16 cellular contexts compared by ENCODE assay signal in genomic region chr1:227544677-227545076, GRCh38. TPM values are rescaled to one million over a fixed set of nuclear protein-coding genes. Genes with fewer than 3 reads are reported as not detected.
DNase-seq lines count a peak whose midpoint lies in the region; ATAC-seq, FAIRE-seq and TF ChIP-seq lines count a peak whose summit lies in the region.
"Had no signal": no experiment of that assay in that cellular context is flagged by ENCODE, and none has a peak within 500 bp of the region (broad histone marks: within the 10 kb centered on the region; RNA-seq: fewer than 3 reads in every experiment).

No MANE protein-coding gene starts in this region.

- H3K36me3 ChIP-seq in kidney (ENCODE audit: control insufficient read depth in 1 of 2, insufficient read depth in 2 of 2, low read length in 2 of 2) (no peaks in the 10 kb centered on the region), neuronal stem cell (replicated peaks in 1 of 2; ENCODE audit: control insufficient read depth in 2 of 2, insufficient read depth in 2 of 2, low read length in 2 of 2) (no peaks in the 10 kb centered on the region), heart left ventricle (no peaks in the 10 kb centered on the region)
- H3K36me3 ChIP-seq: HAP-1 had no signal

- no peak for TF ChIP-seq POLR2A in heart left ventricle (IDR thresholded peaks at IDR 0.05)

- no peak for ATAC-seq in heart left ventricle
- no peak for ATAC-seq in omental fat pad (ENCODE audit: low FRiP score)
- ATAC-seq: GM23338 had no signal

- H3K4me3 ChIP-seq in kidney (ENCODE audit: low read length in 2 of 2) (no peak overlapping the region), neuronal stem cell (ENCODE audit: low read length in 2 of 2) (no peak overlapping the region), heart left ventricle (no peak overlapping the region)
- H3K4me3 ChIP-seq: GM23338, HAP-1 had no signal

- H2BK120ac ChIP-seq in neuronal stem cell (ENCODE audit: low read depth, low read length) (no peak overlapping the region), H9 (ENCODE audit: low read depth, low read length, poor library complexity, severe bottlenecking) (no peak overlapping the region)

- H2BK15ac ChIP-seq in neuronal stem cell (ENCODE audit: low read length) (no peak overlapping the region), H9 (ENCODE audit: low read depth, low read length) (no peak overlapping the region)

- no peak overlapping the region for H3T11ph ChIP-seq in H9 (ENCODE audit: low read length)

- no peak overlapping the region for H3K56ac ChIP-seq in H9 (ENCODE audit: insufficient read length, low read depth, low read length)

- DNase-seq in activated CD8-positive, alpha-beta memory T cell treated with anti-CD3 and anti-CD28 coated beads for 24 hours: peak; percentile 52
- no peak for DNase-seq in activated CD8-positive, alpha-beta memory T cell treated with anti-CD3 and anti-CD28 coated beads, Interleukin-2, amount 50 U/mL, for 4 hours
- peak; percentile 46 for DNase-seq in kidney
- DNase-seq in neuronal stem cell (ENCODE audit: low spot score): no peak
- no peak for DNase-seq in H9
- no peak for DNase-seq in heart left ventricle
- no peak for DNase-seq in omental fat pad (ENCODE audit: low spot score)
- DNase-seq: Caco-2, DND-41, GDM1 had no signal

- H3K23ac ChIP-seq in neuronal stem cell (ENCODE audit: low read depth, low read length, poor library complexity) (no peak overlapping the region), H9 (ENCODE audit: insufficient read length, low read depth, low read length) (no peak overlapping the region)

- H3K4ac ChIP-seq in neuronal stem cell (ENCODE audit: low read length) (no peak overlapping the region), H9 (ENCODE audit: low read depth, low read length) (no peak overlapping the region)

- H2AFZ ChIP-seq in neuronal stem cell (ENCODE audit: low read length): no peak overlapping the region
- H2AFZ ChIP-seq in H9 (ENCODE audit: low read length): no peak overlapping the region
- H2AFZ ChIP-seq: GM23338 had no signal

- no peak overlapping the region for H3K18ac ChIP-seq in neuronal stem cell (ENCODE audit: low read length)
- no peak overlapping the region for H3K18ac ChIP-seq in H9 (ENCODE audit: insufficient read length, low read depth, low read length)

- no peak overlapping the region for H2BK12ac ChIP-seq in neuronal stem cell (ENCODE audit: low read length)
- H2BK12ac ChIP-seq in H9 (ENCODE audit: insufficient read length, low read depth, low read length): no peak overlapping the region

- H3K9me3 ChIP-seq in kidney (ENCODE audit: control insufficient read depth in 1 of 2, low read length in 2 of 2): no peaks in the 10 kb centered on the region
- peaks cover 0 to 4% of the 10 kb centered on the region in 2 donors for H3K9me3 ChIP-seq in neuronal stem cell (replicated peaks in 1 of 2; ENCODE audit: control insufficient read depth in 2 of 2, insufficient read depth in 1 of 2, low read depth in 1 of 2, low read length in 2 of 2)
- H3K9me3 ChIP-seq in H9 (ENCODE audit: control insufficient read depth, low read depth, low read length): no peaks in the 10 kb centered on the region
- H3K9me3 ChIP-seq in heart left ventricle: no peaks in the 10 kb centered on the region
- H3K9me3 ChIP-seq: Caco-2, HAP-1 had no signal

- H4K8ac ChIP-seq in neuronal stem cell (ENCODE audit: low read depth, low read length) (no peak overlapping the region), H9 (replicated peaks; ENCODE audit: insufficient read length, low read depth, low read length) (no peak overlapping the region)

- H3K9ac ChIP-seq in kidney (ENCODE audit: low read length in 2 of 2): no peak overlapping the region
- H3K9ac ChIP-seq in neuronal stem cell (ENCODE audit: low read depth, low read length, poor library complexity): no peak overlapping the region
- H3K9ac ChIP-seq in H9 (ENCODE audit: extremely low read depth, insufficient read length, low read length): no peak overlapping the region

- no peaks in the 10 kb centered on the region for H3K36me3 Mint-ChIP-seq in H9 (ENCODE audit: insufficient read depth in 1 of 3, low read depth in 3 of 3)
- H3K36me3 Mint-ChIP-seq: CD14-positive monocyte; CD8-positive, alpha-beta memory T cell had no signal

- H3K4me1 ChIP-seq in kidney (ENCODE audit: control insufficient read depth in 1 of 2, insufficient read depth in 1 of 2, low read depth in 1 of 2, low read length in 2 of 2) (peaks cover 0 to 13% of the 10 kb centered on the region in 2 donors), neuronal stem cell (ENCODE audit: control insufficient read depth in 2 of 2, insufficient read depth in 1 of 2, low read depth in 1 of 2, low read length in 2 of 2) (peaks cover 0 to 2% of the 10 kb centered on the region in 2 donors), H9 (ENCODE audit: insufficient read depth, low read length) (no peaks in the 10 kb centered on the region), heart left ventricle (peaks cover 0 to 17% (median 11%) of the 10 kb centered on the region in 12 donors)
- H3K4me1 ChIP-seq: Caco-2, HAP-1 had no signal

- no peak overlapping the region for H2BK20ac ChIP-seq in H9 (ENCODE audit: low read depth, low read length, poor library complexity, severe bottlenecking)

- peaks cover 18% of the 10 kb centered on the region for H3K27me3 Mint-ChIP-seq in H9 (ENCODE audit: low read depth)

- H3K23me2 ChIP-seq in H9 (ENCODE audit: insufficient read length, low read depth, low read length, poor library complexity, severe bottlenecking): peaks cover 16% of the 10 kb centered on the region

- H3K79me1 ChIP-seq in neuronal stem cell (ENCODE audit: low read depth, low read length) (peaks cover 3% of the 10 kb centered on the region), H9 (ENCODE audit: insufficient read depth, low read depth, low read length, poor library complexity, severe bottlenecking) (no peaks in the 10 kb centered on the region)

- FAIRE-seq in kidney (lab: Jason Lieb, UNC): no peak

- intact Hi-C loops in kidney (cut with DNase I): no loop called here
- intact Hi-C loops in heart left ventricle (cut with DNase I): loop anchor here in 4 of 10 donors (5.0 to 10.0 kb wide), 5 partner anchors 60 to 403 kb away; partner anchors contain the start of gene WNT9A (in 1 of the 4)

- H4K91ac ChIP-seq in neuronal stem cell (ENCODE audit: low read depth, low read length, poor library complexity) (no peak overlapping the region), H9 (ENCODE audit: insufficient read length, low read depth, low read length) (no peak overlapping the region)

- H3K4me3 Mint-ChIP-seq in H9: no peak overlapping the region
- H3K4me3 Mint-ChIP-seq: CD14-positive monocyte, GM23338, IgD-negative memory B cell had no signal

- H4K20me1 ChIP-seq in H9 (ENCODE audit: control insufficient read depth, insufficient read depth, insufficient read length): no peaks in the 10 kb centered on the region

- H2AK5ac ChIP-seq in neuronal stem cell (ENCODE audit: low read depth, low read length) (peak overlapping the region; percentile 74), H9 (ENCODE audit: insufficient read length, low read length) (no peak overlapping the region)

- peaks cover under 1 to 5% of the 10 kb centered on the region in 2 experiments; a peak in 4 of 5 replicates for H3K9me3 Mint-ChIP-seq in H9
- H3K9me3 Mint-ChIP-seq: CD14-positive monocyte; CD8-positive, alpha-beta memory T cell had no signal

- WGBS in neuronal stem cell (ENCODE audit: extremely low coverage in 2 of 2, insufficient read length in 2 of 2, insufficient replicate concordance in 1 of 2), 2 donors: no CpG with 5 or more reads among the region's 2 CpGs
- no CpG with 5 or more reads among the region's 2 CpGs for WGBS in H9 (ENCODE audit: extremely low coverage, insufficient read length, low lambda C conversion rate)
- WGBS in heart left ventricle, 4 donors: 76 to 100% (median 90%) methylated on average over 1 to 2 of the region's 2 CpGs

- no peak overlapping the region for H3K27ac ChIP-seq in kidney (ENCODE audit: low read depth in 2 of 2, low read length in 2 of 2)
- no peak overlapping the region for H3K27ac ChIP-seq in neuronal stem cell (replicated peaks; ENCODE audit: low read length)
- H3K27ac ChIP-seq in H9 (ENCODE audit: insufficient read length, low read depth, low read length): no peak overlapping the region
- H3K27ac ChIP-seq in heart left ventricle: no peak overlapping the region
- H3K27ac ChIP-seq: 22Rv1 had no signal

- H3K27me3 ChIP-seq in neuronal stem cell (ENCODE audit: control insufficient read depth in 3 of 3, insufficient read depth in 3 of 3, low read depth in 1 of 3, low read length in 3 of 3) (peaks cover 0 to 2% (median 0%) of the 10 kb centered on the region in 3 experiments), H9 (ENCODE audit: insufficient read depth, low read length) (peaks cover 3% of the 10 kb centered on the region; the same call in 1 of the 2 replicates), heart left ventricle (no peaks in the 10 kb centered on the region)

- TF ChIP-seq CTCF in kidney (IDR thresholded peaks at IDR 0.05; ENCODE audit: borderline replicate concordance, extremely low read depth, insufficient read depth) (no peak), H9 (conservative IDR thresholded peaks at IDR 0.05) (no peak), heart left ventricle (IDR thresholded peaks at IDR 0.05) (no peak), omental fat pad (IDR thresholded peaks at IDR 0.05) (no peak)

- H3K4me2 ChIP-seq in neuronal stem cell (ENCODE audit: insufficient read depth, low read length, poor library complexity, severe bottlenecking) (no peak overlapping the region), H9 (ENCODE audit: insufficient read depth, insufficient read length, low read length) (no peak overlapping the region)
- H3K4me2 ChIP-seq: GM23338 had no signal

- H3K4me1 Mint-ChIP-seq in H9: peaks cover 0 to 4% of the 10 kb centered on the region in 2 experiments; a peak in 3 of 4 replicates

- H3K14ac ChIP-seq in neuronal stem cell (ENCODE audit: low read length) (peak overlapping the region; percentile 31), H9 (ENCODE audit: insufficient read depth, low read length) (no peak overlapping the region)

- H3K79me2 ChIP-seq in H9 (ENCODE audit: insufficient read depth, low read length): no peaks in the 10 kb centered on the region

- H2BK5ac ChIP-seq in neuronal stem cell (ENCODE audit: low read length) (no peak overlapping the region), H9 (ENCODE audit: insufficient read length, low read length) (no peak overlapping the region)

- no peak overlapping the region for H3K27ac Mint-ChIP-seq in H9
- H3K27ac Mint-ChIP-seq: GM23338 had no signal

- no peak overlapping the region for H4K5ac ChIP-seq in H9 (ENCODE audit: insufficient read length, low read depth, low read length)

RNA-seq across cellular contexts. Expression of gene ZNF678, which starts 18.7 kb away (rescaled TPM):
- total RNA-seq in kidney (10.0 TPM), H9 (2021) (24.4 and 25.3 TPM in 2 replicates), heart left ventricle (1 to 10 TPM; 2.2 to 6.0 (median 3.3) TPM), omental fat pad (1 to 10 TPM; 4.9 to 9.9 (median 6.4) TPM)
- polyA plus RNA-seq in kidney (ENCODE audit: insufficient read depth, low read depth, low replicate concordance) (1.3 TPM), heart left ventricle (1 to 10 TPM in 1 of 2 donors, under 1 TPM in 1; 0.99 to 2.2 TPM)
- 17.7 TPM for polyA plus RNA-seq in neuronal stem cell (2013, experiment 1 of 2)
- polyA plus RNA-seq in neuronal stem cell (2013, experiment 2 of 2): 16.0 TPM

Comparison
In these comparisons a context has a peak if more than half of its experiments do, and no peak if none do; other contexts are left out.
1. DNase-seq: peak in activated CD8-positive, alpha-beta memory T cell treated with anti-CD3 and anti-CD28 coated beads for 24 hours (single experiment) and kidney (single experiment); none in activated CD8-positive, alpha-beta memory T cell treated with anti-CD3 and anti-CD28 coated beads, Interleukin-2, amount 50 U/mL, for 4 hours (single experiment), neuronal stem cell (single experiment), H9 (single experiment), heart left ventricle (0 of 5) and omental fat pad (single experiment).